ENCODE assay signal across 8 cellular contexts in genomic region chr13:24220086-24220703, GRCh38. TPM values are rescaled to one million over a fixed set of nuclear protein-coding genes. Genes with fewer than 3 reads are reported as not detected.
DNase-seq lines count a peak whose midpoint lies in the region; ATAC-seq and TF ChIP-seq lines count a peak whose summit lies in the region.

No MANE protein-coding gene starts in this region.

- WGBS in aorta, 2 donors = 54 to 58% methylated on average over 6 of the region's 6 CpGs

- H3K4me3 ChIP-seq in fibroblast of mammary gland (ENCODE audit: control insufficient read depth, low read depth, low read length) = no peak overlapping the region
- H3K4me3 ChIP-seq in neural cell (ENCODE audit: low read length) = no peak overlapping the region
- H3K4me3 ChIP-seq in aorta (ENCODE audit: low read length in 2 of 2) = no peak overlapping the region

- no peaks in the 10 kb centered on the region for H3K9me2 ChIP-seq in neural cell (ENCODE audit: insufficient read depth, low read length)

- ATAC-seq in aorta (ENCODE audit: low FRiP score) = peak; percentile 85

- TF ChIP-seq CTCF in fibroblast of mammary gland (conservative IDR thresholded peaks at IDR 0.05; ENCODE audit: control insufficient read depth, insufficient read depth, low read depth, low read length) (peak; percentile 78), neural cell (IDR thresholded peaks at IDR 0.05; ENCODE audit: poor library complexity, severe bottlenecking) (peak; percentile 96)

- H3K27ac ChIP-seq in neural cell (ENCODE audit: low read length) (no peak overlapping the region), aorta (ENCODE audit: low read depth in 1 of 2, low read length in 2 of 2) (no peak overlapping the region)

- no peaks in the 10 kb centered on the region for H3K4me1 ChIP-seq in aorta (ENCODE audit: control insufficient read depth in 1 of 2, insufficient read depth in 2 of 2, low read length in 2 of 2)

- no peaks in the 10 kb centered on the region for H3K79me2 ChIP-seq in neural cell (replicated peaks; ENCODE audit: insufficient read depth, low read length)

- H3K9me3 ChIP-seq in neural cell (ENCODE audit: low read length) (no peaks in the 10 kb centered on the region), aorta (ENCODE audit: control insufficient read depth, low read length) (no peaks in the 10 kb centered on the region)

- peak; percentile 14 to 75 (median 17) for DNase-seq in stimulated activated CD4-positive, alpha-beta T cell treated with anti-CD3 and anti-CD28 coated beads, Interleukin-12 subunit alpha, Interleukin-12 subunit beta, amount 100 ng/mL, for 48 hours (ENCODE audit: low read depth in 2 of 3, low spot score in 1 of 3)
- no peak for DNase-seq in stimulated activated CD4-positive, alpha-beta T cell treated with anti-CD3 and anti-CD28 coated beads, Interleukin-4, amount 100 ng/mL, for 1 hour
- DNase-seq in HPDE6-E6E7 (ENCODE audit: extremely low spot score) (peak; percentile 27), NCI-H82 treated with DMSO at 0.1 percent for 48 hours (lab: John Stamatoyannopoulos, UW; ENCODE audit: unreplicated experiment) (peak; percentile 80), fibroblast of mammary gland (ENCODE audit: low read depth) (peak; percentile 89), aorta (no peak)
- DNase-seq in activated CD8-positive, alpha-beta memory T cell treated with anti-CD3 and anti-CD28 coated beads, Interleukin-2, amount 50 U/mL, for 4 hours = peak; percentile 42

- no peak overlapping the region for H2AFZ ChIP-seq in neural cell (ENCODE audit: low read depth, low read length)

- H3K36me3 ChIP-seq in neural cell (ENCODE audit: insufficient read depth, low read length) (no peaks in the 10 kb centered on the region), aorta (ENCODE audit: control insufficient read depth in 1 of 2, insufficient read depth in 2 of 2, low read length in 1 of 2) (no peaks in the 10 kb centered on the region)

- H3K27me3 ChIP-seq in neural cell (ENCODE audit: insufficient read depth, low read depth, low read length) (no peaks in the 10 kb centered on the region), aorta (ENCODE audit: control insufficient read depth in 1 of 2, insufficient read depth in 2 of 2, low read length in 1 of 2) (no peaks in the 10 kb centered on the region)

- TF ChIP-seq RAD21 in neural cell (conservative IDR thresholded peaks at IDR 0.05) = peak; percentile 98

- no peak overlapping the region for H3K4me2 ChIP-seq in neural cell (ENCODE audit: low read length)

- no peak overlapping the region for H3K9ac ChIP-seq in neural cell (ENCODE audit: low read length)

- H4K20me1 ChIP-seq in neural cell (ENCODE audit: insufficient read depth) = no peaks in the 10 kb centered on the region

- TF ChIP-seq EP300 in neural cell (conservative IDR thresholded peaks at IDR 0.05; ENCODE audit: poor library complexity, severe bottlenecking) = no peak

- intact Hi-C loops in aorta (cut with DNase I) = loop anchor here (1.0 to 10.0 kb wide), 4 partner anchors 199 to 298 kb away; no protein-coding TSS in a partner anchor

- no peaks in the 10 kb centered on the region for H3F3A ChIP-seq in neural cell (ENCODE audit: insufficient read depth, low read length, poor library complexity, severe bottlenecking)

TF ChIP-seq in neural cell, 6 proteins besides CTCF, POLR2A, EP300 and RAD21:
- TF ChIP-seq SMC3 (conservative IDR thresholded peaks at IDR 0.05; ENCODE audit: poor library complexity) (peak; percentile 100), MXI1 (conservative IDR thresholded peaks at IDR 0.05; ENCODE audit: poor library complexity, severe bottlenecking) (no peak)

RNA-seq across cellular contexts. Expression of gene SPATA13, which starts 59.7 kb away (rescaled TPM):
- polyA plus RNA-seq in neural cell = 15.5 and 16.3 TPM in 2 replicates
- 34.1 and 40.7 TPM in 2 replicates for polyA minus RNA-seq in neural cell
- total RNA-seq in aorta = 10 to 100 TPM; 10.9 to 18.2 TPM
- 1 to 10 TPM; 6.1 to 7.1 TPM for polyA plus RNA-seq in aorta

Comparison
In these comparisons a context has a peak if more than half of its experiments do, and no peak if none do; other contexts are left out.
1. DNase-seq: peak in stimulated activated CD4-positive, alpha-beta T cell treated with anti-CD3 and anti-CD28 coated beads, Interleukin-12 subunit alpha, Interleukin-12 subunit beta, amount 100 ng/mL, for 48 hours (3 of 3), HPDE6-E6E7 (single experiment), NCI-H82 treated with DMSO at 0.1 percent for 48 hours (single experiment), activated CD8-positive, alpha-beta memory T cell treated with anti-CD3 and anti-CD28 coated beads, Interleukin-2, amount 50 U/mL, for 4 hours (single experiment) and fibroblast of mammary gland (single experiment); none in stimulated activated CD4-positive, alpha-beta T cell treated with anti-CD3 and anti-CD28 coated beads, Interleukin-4, amount 100 ng/mL, for 1 hour (single experiment) and aorta (0 of 2).